Comparison of ENCODE assay signal across 24 cellular contexts in genomic region chr20:4045082-4045481, GRCh38.
"Had no signal": no experiment of that assay in that cellular context is flagged by ENCODE, and none has a peak within 500 bp of the region (broad histone marks: within the 10 kb centered on the region; RNA-seq: fewer than 3 reads in every experiment).

No MANE protein-coding gene starts in this region.

- H3K36me3 Mint-ChIP-seq: immature natural killer cell, natural killer cell had no signal

- ATAC-seq: activated naive CD8-positive, alpha-beta T cell treated with anti-CD3 and anti-CD28 coated beads, Interleukin-2, amount 50 U/mL, for 24 hours; body of pancreas; natural killer cell; sciatic nerve; T-helper 17 cell had no signal

- H3K9me3 Mint-ChIP-seq: activated naive CD8-positive, alpha-beta T cell treated with anti-CD3 and anti-CD28 coated beads, Interleukin-2, amount 50 U/mL, for 24 hours; immature natural killer cell; natural killer cell had no signal

- H3K27ac Mint-ChIP-seq: activated naive CD8-positive, alpha-beta T cell treated with anti-CD3 and anti-CD28 coated beads, Interleukin-2, amount 50 U/mL, for 24 hours; natural killer cell; T-helper 17 cell had no signal

- H3K4me1 Mint-ChIP-seq: immature natural killer cell, natural killer cell had no signal

- H3K27ac ChIP-seq: body of pancreas, cardiac muscle cell, hepatocyte, left ventricle myocardium inferior, spleen, thyroid gland, VCaP had no signal

- H3K9me3 ChIP-seq: body of pancreas, left ventricle myocardium inferior, spleen, thyroid gland had no signal

- H2AFZ ChIP-seq: hepatocyte had no signal

- H3K27me3 Mint-ChIP-seq: activated naive CD8-positive, alpha-beta T cell treated with anti-CD3 and anti-CD28 coated beads, Interleukin-2, amount 50 U/mL, for 24 hours; T-helper 17 cell had no signal

- FAIRE-seq: endometrium had no signal

- DNase-seq: activated CD4-positive, alpha-beta T cell treated with anti-CD3 and anti-CD28 coated beads, Interleukin-2, amount 50 U/mL, for 1 hour; activated CD4-positive, CD25-positive, alpha-beta regulatory T cell treated with anti-CD3 and anti-CD28 coated beads, Interleukin-2, amount 50 U/mL, for 72 hours; activated gamma-delta T cell; activated naive CD4-positive, alpha-beta T cell treated with anti-CD3 and anti-CD28 coated beads, Interleukin-2, amount 50 U/mL, for 16 hours; activated naive CD8-positive, alpha-beta T cell treated with anti-CD3 and anti-CD28 coated beads, Interleukin-2, amount 50 U/mL, for 24 hours; body of pancreas; cortex of kidney; foreskin melanocyte; immature natural killer cell; kidney glomerular epithelial cell; left ventricle myocardium inferior; midbrain; natural killer cell; spleen; stimulated activated CD4-positive, alpha-beta T cell treated with anti-CD3 and anti-CD28 coated beads, Interleukin-4, amount 100 ng/mL, for 1 hour; stimulated activated naive CD4-positive, alpha-beta T cell treated with Interleukin-2 at 50 U/mL for 16 hours; substantia nigra; T-helper 17 cell; thyroid gland had no signal

- H3K79me2 ChIP-seq: hepatocyte had no signal

- H3K4me2 ChIP-seq: hepatocyte had no signal

- H3K4me3 ChIP-seq: body of pancreas, cardiac muscle cell, hepatocyte, left ventricle myocardium inferior, spleen, thyroid gland had no signal

- H3K4me3 Mint-ChIP-seq: activated naive CD8-positive, alpha-beta T cell treated with anti-CD3 and anti-CD28 coated beads, Interleukin-2, amount 50 U/mL, for 24 hours; immature natural killer cell; natural killer cell; T-helper 17 cell had no signal

- H3K36me3 ChIP-seq: cardiac muscle cell, left ventricle myocardium inferior, spleen, thyroid gland had no signal

- H3K27me3 ChIP-seq: body of pancreas, cardiac muscle cell, hepatocyte, thyroid gland had no signal
